Comparison of ENCODE assay signal across 8 cellular contexts in genomic region chr6:85593438-85594196, GRCh38. TPM values are rescaled to one million over a fixed set of nuclear protein-coding genes. Genes with fewer than 3 reads are reported as not detected.
DNase-seq lines count a peak whose midpoint lies in the region; ATAC-seq and TF ChIP-seq lines count a peak whose summit lies in the region.

Gene SNX14 (minus strand): TSS chr6:85593858. CDS start chr6:85593718, 140 bp downstream.

- H3K36me3 ChIP-seq in BJ (ENCODE audit: control insufficient read depth, insufficient read depth, low read length): no peaks in the 10 kb centered on the region

- DNase-seq in BJ (ENCODE audit: low read depth): peak; percentile 78
- peak; percentile 60 for DNase-seq in NCI-H510A treated with DMSO at 0.1 percent for 48 hours (lab: John Stamatoyannopoulos, UW)
- peak; percentile 67 to 71 for DNase-seq in activated CD4-positive, alpha-beta T cell treated with anti-CD3 and anti-CD28 coated beads for 4 hours
- peak; percentile 97 for DNase-seq in kidney tubule cell (ENCODE audit: low spot score)
- DNase-seq in stimulated activated CD4-positive, alpha-beta T cell treated with anti-CD3 and anti-CD28 coated beads, Interleukin-1b, Interleukin-23, amount 100 ng/mL, for 1 hour (ENCODE audit: low read depth in 2 of 2): peak; percentile 25 to 33

- POLR2A ChIA-PET in BJ (lab: Charles Lee): interaction anchor here (0.6 to 1.8 kb wide), 3 partner anchors 51 to 830 kb away, joined by 5 to 7 read pairs (median 6); no protein-coding TSS in a partner anchor

- peak; percentile 15; the same call in 1 of the 2 replicates for TF ChIP-seq CTCF in BJ (IDR thresholded peaks at IDR 0.05; ENCODE audit: insufficient read depth, low read depth, low read length)

- peak within 1 kb of the TSS; percentile 87 for H3K27ac ChIP-seq in cingulate gyrus (ENCODE audit: low read depth, low read length)

- H3K4me3 ChIP-seq in BJ (ENCODE audit: low read depth, low read length): peak within 1 kb of the TSS; percentile 86

- CTCF ChIA-PET in BJ (lab: Yijun Ruan, JAX): interaction anchor here (0.6 to 1.1 kb wide), 4 partner anchors 17 to 239 kb away, joined by 3 read pairs; no protein-coding TSS in a partner anchor

- peak; percentile 89 for TF ChIP-seq POLR2A in GM19193 (IDR thresholded peaks at IDR 0.05; ENCODE audit: extremely low read depth, insufficient read depth, insufficient read length)

- H3K27me3 ChIP-seq in BJ (ENCODE audit: control insufficient read depth, insufficient read depth, low read length): no peaks in the 10 kb centered on the region

- peak; percentile 89 for ATAC-seq in HG03432 (IDR thresholded peaks at IDR 0.05; ENCODE audit: unreplicated experiment)

RNA-seq across cellular contexts. Expression of gene SNX14, which starts in this region (rescaled TPM):
- 36.2 and 65.4 TPM in 2 replicates for polyA plus RNA-seq in BJ (2011; rRNA removed)
- polyA minus RNA-seq in BJ (2011; rRNA and poly(A)+ RNA removed): 20.9 and 30.5 TPM in 2 replicates

Comparison
In these comparisons a context has a peak if more than half of its experiments do, and no peak if none do; other contexts are left out.
1. Peak in every context shown above with its lines: DNase-seq, ATAC-seq, H3K4me3 ChIP-seq and H3K27ac ChIP-seq.
2. DNase-seq: peak in every context shown above with its lines; median percentile 97 in kidney tubule cell; 78 in BJ; 69 in activated CD4-positive, alpha-beta T cell treated with anti-CD3 and anti-CD28 coated beads for 4 hours; 60 in NCI-H510A treated with DMSO at 0.1 percent for 48 hours; 29 in stimulated activated CD4-positive, alpha-beta T cell treated with anti-CD3 and anti-CD28 coated beads, Interleukin-1b, Interleukin-23, amount 100 ng/mL, for 1 hour.